1 cellular context compared by ENCODE assay signal in genomic region chr10:97050205-97050745, GRCh38.
TF ChIP-seq lines count a peak whose summit lies in the region.

No MANE protein-coding gene starts in this region.

TF ChIP-seq in HepG2, 621 proteins besides CTCF, POLR2A, EP300 and RAD21 (continued from another document):
- TF ChIP-seq PRDM10 (CRISPR knock-in tag; IDR thresholded peaks at IDR 0.05; ENCODE audit: low read depth) = no peak
- no peak for TF ChIP-seq KDM6A (CRISPR knock-in tag; IDR thresholded peaks at IDR 0.05; ENCODE audit: low read depth)
- no peak for TF ChIP-seq ZNF235 (CRISPR knock-in tag; IDR thresholded peaks at IDR 0.05; ENCODE audit: borderline replicate concordance)
- no peak for TF ChIP-seq NR2C2 (CRISPR knock-in tag; IDR thresholded peaks at IDR 0.05; ENCODE audit: borderline replicate concordance)
- TF ChIP-seq POLR2AphosphoS2 (IDR thresholded peaks at IDR 0.05; ENCODE audit: low read depth, low read length) = no peak
- no peak for TF ChIP-seq KDM3A (CRISPR knock-in tag; IDR thresholded peaks at IDR 0.05; ENCODE audit: low read depth)
- no peak for TF ChIP-seq ZNF407 (CRISPR knock-in tag; IDR thresholded peaks at IDR 0.05; ENCODE audit: not compliant biosample characterization)
TF ChIP-seq in HepG2: peak in this region for 0.
